ENCODE assay signal across 8 cellular contexts in the genomic region with DNA sequence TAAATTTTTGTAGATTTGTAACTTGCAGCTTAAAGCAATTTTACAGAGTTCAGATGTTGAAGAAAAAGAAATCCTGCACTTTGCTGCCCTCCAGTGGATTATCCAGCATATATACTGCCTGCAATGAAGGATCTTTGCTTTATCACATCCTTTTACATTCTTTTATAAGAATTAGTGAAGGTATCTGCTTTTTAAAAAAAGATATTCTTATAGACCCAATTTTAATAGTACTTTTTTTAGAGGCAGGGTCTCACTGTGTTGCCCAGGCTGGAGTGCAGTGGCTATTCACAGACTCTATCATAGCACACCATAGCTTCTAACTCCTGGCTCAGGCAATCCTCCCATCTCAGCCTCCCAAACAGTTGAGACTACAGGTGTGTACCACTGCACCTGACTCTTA.
DNase-seq lines count a peak whose midpoint lies in the region; ATAC-seq and TF ChIP-seq lines count a peak whose summit lies in the region.

No MANE protein-coding gene starts in this region.

- CTCF ChIA-PET in BJ (lab: Yijun Ruan, JAX) = interaction anchor here (0.8 to 2.1 kb wide), 11 partner anchors 10 to 137 kb away, joined by 3 to 9 read pairs (median 3); no protein-coding TSS in a partner anchor

- H2BK12ac ChIP-seq in trophoblast cell (ENCODE audit: low read length) = no peak overlapping the region

- H3K4me3 ChIP-seq in BJ (ENCODE audit: low read depth, low read length) (no peak overlapping the region), GM12865 (ENCODE audit: low read depth, low read length) (no peak overlapping the region), esophagus squamous epithelium (no peak overlapping the region), trophoblast cell (ENCODE audit: low read depth, low read length) (no peak overlapping the region)

- no peak overlapping the region for H4K91ac ChIP-seq in trophoblast cell (ENCODE audit: low read depth, low read length)

- intact Hi-C loops in esophagus squamous epithelium (cut with DNase I) = loop anchor here (10.0 kb wide), 1 partner anchor 95 kb away; no protein-coding TSS in a partner anchor

- H2BK120ac ChIP-seq in trophoblast cell (ENCODE audit: insufficient read depth, low read length, poor library complexity) = no peak overlapping the region

- no peak overlapping the region for H4K8ac ChIP-seq in trophoblast cell (ENCODE audit: low read depth, low read length)

- H3K18ac ChIP-seq in trophoblast cell (ENCODE audit: low read length) = no peak overlapping the region

- H3K14ac ChIP-seq in trophoblast cell (ENCODE audit: low read length) = no peak overlapping the region

- no peaks in the 10 kb centered on the region for H3K79me2 ChIP-seq in trophoblast cell (ENCODE audit: control insufficient read depth, insufficient read depth, low read length, poor library complexity)

- no peak overlapping the region for H2BK5ac ChIP-seq in trophoblast cell (ENCODE audit: low read depth, low read length, poor library complexity)

- ATAC-seq in HG02973 (IDR thresholded peaks at IDR 0.05; ENCODE audit: unreplicated experiment) = no peak

- H3K79me1 ChIP-seq in trophoblast cell (ENCODE audit: low read length) = no peaks in the 10 kb centered on the region

- no peak overlapping the region for H4K12ac ChIP-seq in trophoblast cell (ENCODE audit: low read depth, low read length)

- H3K27ac ChIP-seq in esophagus squamous epithelium (no peak overlapping the region), trophoblast cell (ENCODE audit: low read depth, low read length) (no peak overlapping the region)

- H3K4me2 ChIP-seq in trophoblast cell (ENCODE audit: low read length) = no peak overlapping the region

- TF ChIP-seq POLR2A in esophagus squamous epithelium (IDR thresholded peaks at IDR 0.05) = no peak

- POLR2A ChIA-PET in BJ (lab: Charles Lee) = interaction anchor here (0.8 kb wide), 1 partner anchor 397 kb away, joined by 3 read pairs; no protein-coding TSS in a partner anchor

- DNase-seq in BJ (ENCODE audit: low read depth) (no peak), GM12865 (ENCODE audit: low read depth) (peak; percentile 45), HT-29 (ENCODE audit: low spot score) (peak; percentile 85), SW480 (ENCODE audit: low spot score) (peak; percentile 27), esophagus squamous epithelium (lab: John Stamatoyannopoulos, UW) (no peak), trophoblast cell (peak; percentile 15 to 62)
- no peak for DNase-seq in activated CD4-positive, CD25-positive, alpha-beta regulatory T cell treated with anti-CD3 and anti-CD28 coated beads, Interleukin-2, amount 50 U/mL, for 72 hours

- no peak overlapping the region for H3K23ac ChIP-seq in trophoblast cell (ENCODE audit: low read length)

- H3K4ac ChIP-seq in trophoblast cell (ENCODE audit: low read depth, low read length) = no peak overlapping the region

- H3K9me3 ChIP-seq in esophagus squamous epithelium (no peaks in the 10 kb centered on the region), trophoblast cell (ENCODE audit: insufficient read depth, low read depth, low read length) (no peaks in the 10 kb centered on the region)

- H2AFZ ChIP-seq in trophoblast cell (ENCODE audit: insufficient read depth, low read length, poor library complexity) = no peak overlapping the region

- H3K9ac ChIP-seq in trophoblast cell (ENCODE audit: low read length) = no peak overlapping the region

- H3K36me3 ChIP-seq in BJ (ENCODE audit: control insufficient read depth, insufficient read depth, low read length) (no peaks in the 10 kb centered on the region), esophagus squamous epithelium (peaks cover 0 to 61% (median 9%) of the 10 kb centered on the region in 3 donors), trophoblast cell (ENCODE audit: control insufficient read depth in 1 of 2, insufficient read depth in 2 of 2, low read length in 2 of 2) (peaks cover 0 to under 1% of the 10 kb centered on the region in 2 experiments)

- no peaks in the 10 kb centered on the region for H3K4me1 ChIP-seq in esophagus squamous epithelium
- no peaks in the 10 kb centered on the region for H3K4me1 ChIP-seq in trophoblast cell (ENCODE audit: control insufficient read depth in 1 of 2, insufficient read depth in 2 of 2, low read length in 2 of 2)

- H2AK5ac ChIP-seq in trophoblast cell (ENCODE audit: low read length) = no peak overlapping the region

- TF ChIP-seq CTCF in BJ (IDR thresholded peaks at IDR 0.05; ENCODE audit: insufficient read depth, low read depth, low read length) = peak; percentile 70
- peak; percentile 56 for TF ChIP-seq CTCF in GM12865 (IDR thresholded peaks at IDR 0.05; ENCODE audit: insufficient read depth, low read depth, low read length, missing control alignments)
- peak in 5 of 6 experiments; percentile 23 to 75 (median 55) for TF ChIP-seq CTCF in esophagus squamous epithelium (IDR thresholded peaks at IDR 0.05)

- no peaks in the 10 kb centered on the region for H3K27me3 ChIP-seq in BJ (ENCODE audit: control insufficient read depth, insufficient read depth, low read length)
- no peaks in the 10 kb centered on the region for H3K27me3 ChIP-seq in esophagus squamous epithelium
- H3K27me3 ChIP-seq in trophoblast cell (ENCODE audit: insufficient read depth, low read length) = no peaks in the 10 kb centered on the region

Comparison
In these comparisons a context has a peak if more than half of its experiments do, and no peak if none do; other contexts are left out.
1. DNase-seq: peak in GM12865 (single experiment), HT-29 (single experiment), SW480 (single experiment) and trophoblast cell (2 of 2); none in BJ (single experiment), esophagus squamous epithelium (single experiment) and activated CD4-positive, CD25-positive, alpha-beta regulatory T cell treated with anti-CD3 and anti-CD28 coated beads, Interleukin-2, amount 50 U/mL, for 72 hours (single experiment).
2. Peak in every context shown above with its lines, with median percentiles within 50 percentile points of each other: CTCF ChIP-seq.